In genomic region chrX:101191217-101191750, GRCh38 we compare ENCODE assay signal across 12 cellular contexts. TPM values are rescaled to one million over a fixed set of nuclear protein-coding genes. Genes with fewer than 3 reads are reported as not detected.
DNase-seq lines count a peak whose midpoint lies in the region; ATAC-seq and TF ChIP-seq lines count a peak whose summit lies in the region.
"Had no signal": no experiment of that assay in that cellular context is flagged by ENCODE, and none has a peak within 500 bp of the region (broad histone marks: within the 10 kb centered on the region; RNA-seq: fewer than 3 reads in every experiment).

No MANE protein-coding gene starts in this region.

- H3K4me1 ChIP-seq in GM23338 (ENCODE audit: insufficient read depth) (no peaks in the 10 kb centered on the region), iPS-18a (ENCODE audit: control insufficient read depth, low read depth, low read length) (peaks cover 6% of the 10 kb centered on the region)
- H3K4me1 ChIP-seq: right lobe of liver had no signal

- no peaks in the 10 kb centered on the region for H3K9me2 ChIP-seq in GM23338 (ENCODE audit: insufficient read depth)

- H4K20me1 ChIP-seq in GM23338 (replicated peaks; ENCODE audit: insufficient read depth): no peaks in the 10 kb centered on the region

- H3K9me3 Mint-ChIP-seq in GM23338 (peaks cover 10% of the 10 kb centered on the region; the same call in 2 of the 3 replicates), chondrocyte (ENCODE audit: low read depth) (peaks cover 15% of the 10 kb centered on the region)
- H3K9me3 Mint-ChIP-seq in stimulated activated naive B cell treated with anti-CD40 and anti-IgM and Interleukin-4, amounts not matched to agents 10 μg/mL and 1 μg/mL and 100 μg/mL, for 72 hours: no peaks in the 10 kb centered on the region

- peak overlapping the region; percentile 86; the same call in 1 of the 2 replicates for H2AFZ ChIP-seq in GM23338

- H3F3A ChIP-seq in GM23338 (replicated peaks; ENCODE audit: low read depth): no peaks in the 10 kb centered on the region

- no peaks in the 10 kb centered on the region for H3K9me3 ChIP-seq in iPS-18a (ENCODE audit: control insufficient read depth, low read depth, low read length)
- H3K9me3 ChIP-seq: right lobe of liver had no signal

- H3K4me3 Mint-ChIP-seq in GM23338: peak overlapping the region; percentile 65; the same call in 2 of the 3 replicates
- peak overlapping the region; percentile 19 for H3K4me3 Mint-ChIP-seq in chondrocyte (ENCODE audit: unreplicated experiment)
- H3K4me3 Mint-ChIP-seq in stimulated activated naive B cell treated with anti-CD40 and anti-IgM and Interleukin-4, amounts not matched to agents 10 μg/mL and 1 μg/mL and 100 μg/mL, for 72 hours: peak overlapping the region in 1 of 2 donors; percentile 43

- no peaks in the 10 kb centered on the region for H3K36me3 ChIP-seq in GM23338 (ENCODE audit: insufficient read depth)
- no peaks in the 10 kb centered on the region for H3K36me3 ChIP-seq in iPS-18a (ENCODE audit: control insufficient read depth, low read depth, low read length)
- H3K36me3 ChIP-seq: right lobe of liver had no signal

- no peak for TF ChIP-seq CTCF in GM23338 (conservative IDR thresholded peaks at IDR 0.05; ENCODE audit: low read depth in 2 of 2)
- TF ChIP-seq CTCF in chondrocyte (IDR thresholded peaks at IDR 0.05): no peak

- H3K4me1 Mint-ChIP-seq in GM23338 (peaks cover 3% of the 10 kb centered on the region; the same call in 1 of the 3 replicates), chondrocyte (ENCODE audit: low read depth) (peaks cover 14% of the 10 kb centered on the region)
- H3K4me1 Mint-ChIP-seq in stimulated activated naive B cell treated with anti-CD40 and anti-IgM and Interleukin-4, amounts not matched to agents 10 μg/mL and 1 μg/mL and 100 μg/mL, for 72 hours: no peaks in the 10 kb centered on the region

- no peaks in the 10 kb centered on the region for H3K79me2 ChIP-seq in GM23338 (replicated peaks; ENCODE audit: insufficient read depth)

- intact Hi-C loops in sciatic nerve (cut with DNase I): no loop called here

- H3K36me3 Mint-ChIP-seq in GM23338 (ENCODE audit: low read depth) (peaks cover 5% of the 10 kb centered on the region; the same call in 2 of the 3 replicates), chondrocyte (ENCODE audit: low read depth) (no peaks in the 10 kb centered on the region)
- H3K36me3 Mint-ChIP-seq in stimulated activated naive B cell treated with anti-CD40 and anti-IgM and Interleukin-4, amounts not matched to agents 10 μg/mL and 1 μg/mL and 100 μg/mL, for 72 hours: no peaks in the 10 kb centered on the region

- peak overlapping the region; percentile 70 for H3K4me2 ChIP-seq in GM23338

- H3K27ac ChIP-seq in GM23338 (ENCODE audit: low read depth): no peak overlapping the region
- no peak overlapping the region for H3K27ac ChIP-seq in iPS-18a (ENCODE audit: low read length)
- H3K27ac ChIP-seq: right lobe of liver had no signal

- H3K27ac Mint-ChIP-seq in GM23338: no peak overlapping the region
- H3K27ac Mint-ChIP-seq in chondrocyte (ENCODE audit: unreplicated experiment): peak overlapping the region; percentile 65
- H3K27ac Mint-ChIP-seq in stimulated activated naive B cell treated with anti-CD40 and anti-IgM and Interleukin-4, amounts not matched to agents 10 μg/mL and 1 μg/mL and 100 μg/mL, for 72 hours: no peak overlapping the region

- H3K27me3 Mint-ChIP-seq in GM23338 (ENCODE audit: insufficient read depth, low read depth, poor library complexity): peaks cover 4% of the 10 kb centered on the region
- no peaks in the 10 kb centered on the region for H3K27me3 Mint-ChIP-seq in chondrocyte (ENCODE audit: low read depth)
- H3K27me3 Mint-ChIP-seq in stimulated activated naive B cell treated with anti-CD40 and anti-IgM and Interleukin-4, amounts not matched to agents 10 μg/mL and 1 μg/mL and 100 μg/mL, for 72 hours: peaks cover 7 to 17% of the 10 kb centered on the region in 2 donors

- H3K4me3 ChIP-seq in GM23338 (peak overlapping the region; percentile 52), iPS-18a (ENCODE audit: low read length) (peak overlapping the region; percentile 65)
- H3K4me3 ChIP-seq: right lobe of liver had no signal

- H3K27me3 ChIP-seq in GM23338 (ENCODE audit: insufficient read depth) (peaks cover 11% of the 10 kb centered on the region), iPS-18a (ENCODE audit: control insufficient read depth, insufficient read depth, low read length) (peaks cover 17% of the 10 kb centered on the region)

- H3K9ac ChIP-seq in iPS-18a (ENCODE audit: low read length): peak overlapping the region; percentile 27

- DNase-seq in GM23338 (ENCODE audit: low spot score): peak; percentile 64
- no peak for DNase-seq in chondrocyte (ENCODE audit: low spot score)
- DNase-seq in sciatic nerve (ENCODE audit: low spot score): peak; percentile 56
- no peak for DNase-seq in DMS 273 (lab: John Stamatoyannopoulos, UW; ENCODE audit: unreplicated experiment)
- no peak for DNase-seq in SHP77 (lab: John Stamatoyannopoulos, UW)
- DNase-seq in NCI-H1105 treated with DMSO at 0.1 percent for 48 hours (lab: John Stamatoyannopoulos, UW): no peak
- DNase-seq in stimulated activated naive B cell treated with anti-CD40 and anti-IgM and Interleukin-4, amounts not matched to agents 10 μg/mL and 1 μg/mL and 100 μg/mL, for 72 hours: no peak
- DNase-seq: cerebellar nuclear complex, HCEC 1CT, NCI-H1930, right lobe of liver had no signal

- ATAC-seq in GM23338 (peak; percentile 98), sciatic nerve (peak; percentile 48)
- ATAC-seq in stimulated activated naive B cell treated with anti-CD40 and anti-IgM and Interleukin-4, amounts not matched to agents 10 μg/mL and 1 μg/mL and 100 μg/mL, for 72 hours (replicated peaks): no peak

TF ChIP-seq in GM23338, 12 proteins besides CTCF, POLR2A, EP300 and RAD21 (continues in another document):
- no peak for TF ChIP-seq ZNF462 (CRISPR knock-in tag; IDR thresholded peaks at IDR 0.05)
- no peak for TF ChIP-seq EZH2phosphoT487 (IDR thresholded peaks at IDR 0.05; ENCODE audit: unreplicated experiment)
- no peak for TF ChIP-seq EZH2 (IDR thresholded peaks at IDR 0.05; ENCODE audit: low read depth, unreplicated experiment)
- no peak for TF ChIP-seq NANOG (IDR thresholded peaks at IDR 0.05; ENCODE audit: borderline replicate concordance)

RNA-seq across cellular contexts. Expression of gene DRP2, which starts 28.3 kb away (rescaled TPM):
- total RNA-seq in GM23338 (2014; rRNA removed; shearing (Covaris generic)): 0.24 and 0.39 TPM in 2 replicates
- 0.09 TPM in 1 of 2 replicates, not detected in the other for polyA plus RNA-seq in GM23338 (2016; fragmentation: Nextera tagmentation; extraction: Ambion mirVana)
- total RNA-seq in chondrocyte (0.23 to 0.92 TPM (median 0.37 TPM) in 3 replicates), sciatic nerve (381 TPM)
- total RNA-seq: right lobe of liver had no signal

Comparison
In these comparisons a context has a peak if more than half of its experiments do, and no peak if none do; other contexts are left out.
1. ATAC-seq: peak in GM23338 (single experiment) and sciatic nerve (single experiment); none in stimulated activated naive B cell treated with anti-CD40 and anti-IgM and Interleukin-4, amounts not matched to agents 10 μg/mL and 1 μg/mL and 100 μg/mL, for 72 hours (0 of 2).
2. DNase-seq: peak in GM23338 (single experiment) and sciatic nerve (single experiment); none in chondrocyte (single experiment), DMS 273 (single experiment), SHP77 (0 of 2), NCI-H1105 treated with DMSO at 0.1 percent for 48 hours (single experiment) and stimulated activated naive B cell treated with anti-CD40 and anti-IgM and Interleukin-4, amounts not matched to agents 10 μg/mL and 1 μg/mL and 100 μg/mL, for 72 hours (single experiment).
3. RNA of gene DRP2, which starts 28.3 kb away (total RNA-seq): 381 TPM in sciatic nerve (single experiment); 0.23 to 0.92 TPM in chondrocyte and 0.24 to 0.39 TPM in GM23338; every median in the first group is over 100 times any median in the second.